Comparison of ENCODE assay signal across 10 cellular contexts in the genomic region with DNA sequence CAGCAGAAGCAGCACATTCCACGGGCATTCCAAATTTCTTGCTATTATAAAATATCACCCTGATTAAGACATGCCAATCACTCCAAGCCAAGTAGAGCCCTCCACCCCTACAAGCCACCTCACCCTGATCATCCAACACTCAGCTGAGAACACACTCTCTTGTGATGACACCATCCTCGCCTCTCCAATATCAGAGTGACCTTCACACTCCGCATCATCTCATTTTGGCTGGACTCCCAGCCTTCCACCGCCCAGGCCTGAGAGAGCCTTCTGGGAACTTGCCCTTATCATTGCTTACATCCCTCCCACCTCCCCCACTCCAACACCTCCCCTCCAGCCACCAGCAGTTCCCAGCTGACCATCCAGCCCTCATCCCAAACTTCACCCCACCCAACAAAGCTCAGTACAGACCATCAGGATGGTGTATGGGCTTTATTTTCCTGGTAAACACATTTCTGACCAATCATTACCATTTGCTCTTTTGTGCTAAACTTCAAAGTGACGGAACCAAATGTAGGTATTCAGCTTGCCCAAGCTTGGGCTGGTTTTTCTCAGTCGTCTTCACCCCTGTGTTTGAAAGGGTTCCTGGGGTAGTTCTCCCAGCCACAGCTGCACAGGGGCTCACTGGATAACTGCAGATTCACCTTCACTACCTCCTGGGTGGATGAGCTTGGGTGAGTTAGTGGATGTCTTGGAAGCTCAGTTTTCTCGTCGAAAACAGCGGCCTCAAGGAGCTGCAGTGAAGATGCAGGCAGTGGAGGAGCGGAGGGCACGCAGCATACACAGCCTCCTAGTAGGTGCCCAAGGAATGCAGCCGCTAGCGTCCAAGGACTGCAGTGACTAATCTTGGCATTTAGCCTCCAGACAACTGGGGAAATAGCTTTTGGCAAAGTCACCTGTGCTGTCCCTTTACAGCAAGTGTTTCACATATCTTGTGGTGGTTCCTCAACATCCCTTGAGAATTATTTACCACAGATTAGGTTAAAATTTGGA.
DNase-seq lines count a peak whose midpoint lies in the region; ATAC-seq and TF ChIP-seq lines count a peak whose summit lies in the region.
"Had no signal": no experiment of that assay in that cellular context is flagged by ENCODE, and none has a peak within 500 bp of the region (broad histone marks: within the 10 kb centered on the region; RNA-seq: fewer than 3 reads in every experiment).

No MANE protein-coding gene starts in this region.

- H3K4me1 Mint-ChIP-seq in progenitor cell of endocrine pancreas (ENCODE audit: low read depth), result peaks cover 9% of the 10 kb centered on the region

- no peaks in the 10 kb centered on the region for H3K9me3 Mint-ChIP-seq in progenitor cell of endocrine pancreas (ENCODE audit: low read depth)

- peaks cover 41% of the 10 kb centered on the region for H3K27me3 Mint-ChIP-seq in progenitor cell of endocrine pancreas

- no peaks in the 10 kb centered on the region for H3F3A ChIP-seq in MM.1S (ENCODE audit: insufficient read depth, low read length)

- H2AFZ ChIP-seq in MM.1S (ENCODE audit: low read length), result no peak overlapping the region

- H3K27ac ChIP-seq in SJSA1 (peak overlapping the region; percentile 57), MM.1S (ENCODE audit: low read length) (no peak overlapping the region)
- H3K27ac ChIP-seq: colonic mucosa had no signal

- H3K4me1 ChIP-seq in SJSA1 (replicated peaks) (peaks cover 46% of the 10 kb centered on the region), MM.1S (ENCODE audit: low read length) (no peaks in the 10 kb centered on the region)
- H3K4me1 ChIP-seq: colonic mucosa had no signal

- peak overlapping the region; percentile 41 for H3K27ac Mint-ChIP-seq in progenitor cell of endocrine pancreas

- no peak overlapping the region for H3K4me3 Mint-ChIP-seq in progenitor cell of endocrine pancreas (ENCODE audit: low read depth)

- no peaks in the 10 kb centered on the region for H3K36me3 Mint-ChIP-seq in progenitor cell of endocrine pancreas (ENCODE audit: insufficient read depth)

- H3K4me3 ChIP-seq in SJSA1, result no peak overlapping the region
- H3K4me3 ChIP-seq in foreskin fibroblast (ENCODE audit: low read depth in 1 of 2, low read length in 2 of 2), result no peak overlapping the region
- no peak overlapping the region for H3K4me3 ChIP-seq in MM.1S (ENCODE audit: low read length)
- H3K4me3 ChIP-seq: colonic mucosa had no signal

- no peaks in the 10 kb centered on the region for H3K27me3 ChIP-seq in SJSA1 (replicated peaks)
- no peaks in the 10 kb centered on the region for H3K27me3 ChIP-seq in MM.1S (replicated peaks; ENCODE audit: insufficient read depth, low read length)
- H3K27me3 ChIP-seq: colonic mucosa had no signal

- TF ChIP-seq CTCF in foreskin fibroblast (IDR thresholded peaks at IDR 0.05; ENCODE audit: low read depth, low read length) (no peak), progenitor cell of endocrine pancreas (IDR thresholded peaks at IDR 0.05; ENCODE audit: unreplicated experiment) (no peak), MM.1S (IDR thresholded peaks at IDR 0.05; ENCODE audit: low read length) (no peak)

- no peak overlapping the region for H3K4me2 ChIP-seq in MM.1S (ENCODE audit: low read depth, low read length)

- H4K20me1 ChIP-seq in MM.1S (ENCODE audit: insufficient read depth, low read length), result no peaks in the 10 kb centered on the region

- no peak for ATAC-seq in GM19395 (IDR thresholded peaks at IDR 0.05; ENCODE audit: unreplicated experiment)

- H3K9ac ChIP-seq in MM.1S (ENCODE audit: low read length), result no peak overlapping the region

- H3K36me3 ChIP-seq in SJSA1 (no peaks in the 10 kb centered on the region), MM.1S (replicated peaks; ENCODE audit: insufficient read depth, low read length) (no peaks in the 10 kb centered on the region)
- H3K36me3 ChIP-seq: colonic mucosa had no signal

- H3K9me3 ChIP-seq in SJSA1 (replicated peaks), result no peaks in the 10 kb centered on the region
- H3K9me3 ChIP-seq in MM.1S (replicated peaks; ENCODE audit: insufficient read depth, low read length), result no peaks in the 10 kb centered on the region
- H3K9me3 ChIP-seq: colonic mucosa had no signal

- no peaks in the 10 kb centered on the region for H3K9me2 ChIP-seq in MM.1S (replicated peaks; ENCODE audit: insufficient read depth, low read length)

- no peaks in the 10 kb centered on the region for H3K79me2 ChIP-seq in MM.1S (ENCODE audit: low read length)

- DNase-seq in ELR (ENCODE audit: low read depth), result peak; percentile 95
- DNase-seq in SJSA1 (ENCODE audit: low read depth in 1 of 2, low spot score in 2 of 2), result peak; percentile 80 to 92
- peak; percentile 64 to 75 for DNase-seq in foreskin fibroblast
- no peak for DNase-seq in progenitor cell of endocrine pancreas (ENCODE audit: low spot score, unreplicated experiment)
- no peak for DNase-seq in MM.1S
- DNase-seq in UCSD-AML1 (lab: John Stamatoyannopoulos, UW; ENCODE audit: unreplicated experiment), result no peak
- DNase-seq in NCI-H1048 (lab: John Stamatoyannopoulos, UW), result no peak
- DNase-seq: colonic mucosa; NK-92 treated with Interleukin-12 subunit alpha and Interleukin-12 subunit beta, amount 100 ng/mL, for 24 hours had no signal

Comparison
In these comparisons a context has a peak if more than half of its experiments do, and no peak if none do; other contexts are left out.
1. DNase-seq: peak in ELR (single experiment), SJSA1 (2 of 2) and foreskin fibroblast (2 of 2); none in progenitor cell of endocrine pancreas (single experiment), MM.1S (single experiment), UCSD-AML1 (single experiment) and NCI-H1048 (single experiment).